In the genomic region with DNA sequence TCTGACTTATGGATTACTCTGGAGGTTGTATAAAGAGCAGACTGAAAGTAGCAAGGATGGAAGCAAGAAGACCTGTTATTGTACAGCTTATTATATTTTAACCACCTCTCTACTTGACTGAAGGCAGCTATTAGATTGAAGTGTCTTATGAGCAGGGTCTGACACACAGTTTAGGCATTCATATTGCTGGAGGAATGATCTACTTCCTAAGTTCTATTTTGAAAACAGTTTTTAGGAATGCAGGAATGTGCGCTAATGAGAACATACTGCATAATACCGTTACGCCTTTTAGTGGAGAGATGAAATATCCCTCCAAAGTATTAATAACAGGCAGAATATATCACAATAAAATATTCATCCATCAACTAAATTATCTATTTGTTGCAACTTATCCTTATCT, we compare ENCODE assay signal across 17 cellular contexts.
"Had no signal": no experiment of that assay in that cellular context is flagged by ENCODE, and none has a peak within 500 bp of the region (broad histone marks: within the 10 kb centered on the region; RNA-seq: fewer than 3 reads in every experiment).

No MANE protein-coding gene starts in this region.

- H3K36me3 ChIP-seq: sigmoid colon, spleen had no signal

- H3K4me3 ChIP-seq: coronary artery, sigmoid colon, spleen had no signal

- H3K4me1 Mint-ChIP-seq: brain, immature natural killer cell, natural killer cell had no signal

- H3K36me3 Mint-ChIP-seq: activated naive CD4-positive, alpha-beta T cell treated with anti-CD3 and anti-CD28 coated beads, Interleukin-2, amount 50 U/mL, for 72 hours; brain; natural killer cell had no signal

- ATAC-seq: activated naive CD4-positive, alpha-beta T cell treated with anti-CD3 and anti-CD28 coated beads, Interleukin-2, amount 50 U/mL, for 72 hours; left cardiac atrium; natural killer cell had no signal

- H3K27ac ChIP-seq: coronary artery, sigmoid colon had no signal

- H3K4me3 Mint-ChIP-seq: brain; immature natural killer cell; natural killer cell; T-helper 1 cell treated with Interleukin-12 subunit alpha and Interleukin-12 subunit beta and Interleukin-4 antibody, amounts not matched to agents 30 μg/mL and 1 μg/mL, for 36 hours had no signal

- DNase-seq: activated CD4-positive, alpha-beta T cell treated with anti-CD3 and anti-CD28 coated beads, Interleukin-2, amount 50 U/mL, for 1 hour; activated CD4-positive, CD25-positive, alpha-beta regulatory T cell treated with anti-CD3 and anti-CD28 coated beads, Interleukin-2, amount 50 U/mL, for 72 hours; activated CD8-positive, alpha-beta memory T cell treated with anti-CD3 and anti-CD28 coated beads, Interleukin-2, amount 50 U/mL, for 4 hours; activated gamma-delta T cell treated with Interleukin-2 at 50 U/mL for 16 hours; amniotic stem cell; central memory CD4-positive, alpha-beta T cell; immature natural killer cell; left cardiac atrium; mesendoderm; natural killer cell; sigmoid colon; spleen; stimulated activated naive CD4-positive, alpha-beta T cell had no signal

- H3K27me3 ChIP-seq: sigmoid colon, spleen had no signal

- H3K9me3 Mint-ChIP-seq: activated naive CD4-positive, alpha-beta T cell treated with anti-CD3 and anti-CD28 coated beads, Interleukin-2, amount 50 U/mL, for 72 hours; brain; immature natural killer cell; natural killer cell; T-helper 1 cell treated with Interleukin-12 subunit alpha and Interleukin-12 subunit beta and Interleukin-4 antibody, amounts not matched to agents 30 μg/mL and 1 μg/mL, for 36 hours had no signal

- H3K9me3 ChIP-seq: sigmoid colon, spleen had no signal
